Comparison of ENCODE assay signal across 15 cellular contexts in genomic region chr7:47044620-47045019, GRCh38.
"Had no signal": no experiment of that assay in that cellular context is flagged by ENCODE, and none has a peak within 500 bp of the region (broad histone marks: within the 10 kb centered on the region; RNA-seq: fewer than 3 reads in every experiment).

No MANE protein-coding gene starts in this region.

- H3K4me1 ChIP-seq: colonic mucosa had no signal

- H3K9me3 ChIP-seq: adrenal gland, colonic mucosa, pancreas, thyroid gland, uterus had no signal

- H3K27me3 ChIP-seq: adrenal gland, colonic mucosa, pancreas, thyroid gland, uterus had no signal

- H3K4me3 ChIP-seq: adrenal gland, colonic mucosa, pancreas, thyroid gland, uterus had no signal

- DNase-seq: activated CD4-positive, alpha-beta memory T cell treated with anti-CD3 and anti-CD28 coated beads, Interleukin-2, amount 10 ng/mL, durations not matched to agents 7 days and 5 days; activated CD4-positive, alpha-beta T cell treated with anti-CD3 and anti-CD28 coated beads for 4 hours; activated naive CD4-positive, alpha-beta T cell treated with anti-CD3 and anti-CD28 coated beads, Interleukin-2, amount 50 U/mL, for 16 hours; activated T-cell treated with anti-CD3 and anti-CD28 coated beads, Interleukin-2, amount 50 U/mL, for 24 hours; colonic mucosa; naive thymus-derived CD4-positive, alpha-beta T cell; stimulated activated CD4-positive, alpha-beta T cell treated with anti-CD3 and anti-CD28 coated beads, Interleukin-4, amount 100 ng/mL, for 1 hour; stimulated activated naive B cell treated with anti-CD40 and anti-IgM and Interleukin-4, amounts not matched to agents 10 μg/mL and 1 μg/mL and 100 μg/mL, for 72 hours; T-cell; T1000 had no signal

- H3K27ac ChIP-seq: colonic mucosa, pancreas, uterus had no signal

- H3K36me3 ChIP-seq: adrenal gland, colonic mucosa, pancreas, thyroid gland, uterus had no signal

- ATAC-seq: esophagus mucosa; naive thymus-derived CD4-positive, alpha-beta T cell; stimulated activated naive B cell treated with anti-CD40 and anti-IgM and Interleukin-4, amounts not matched to agents 10 μg/mL and 1 μg/mL and 100 μg/mL, for 72 hours; T-cell had no signal
